Comparison of ENCODE assay signal across 1 cellular context in genomic region chr1:103110701-103111100, GRCh38.
TF ChIP-seq lines count a peak whose summit lies in the region.

No MANE protein-coding gene starts in this region.

TF ChIP-seq in H1, 55 proteins besides CTCF, POLR2A, EP300 and RAD21:
- no peak for TF ChIP-seq JUN (IDR thresholded peaks at IDR 0.05; ENCODE audit: low read depth, low read length)
- TF ChIP-seq SIN3A (conservative IDR thresholded peaks at IDR 0.05 in 1 of 2, IDR thresholded peaks at IDR 0.05 in 1 of 2; ENCODE audit: low read depth in 1 of 2, low read length in 2 of 2): no peak
- TF ChIP-seq FOSL1 (IDR thresholded peaks at IDR 0.05; ENCODE audit: insufficient read depth, low read depth, low read length): no peak
- TF ChIP-seq KDM1A (IDR thresholded peaks at IDR 0.05; ENCODE audit: borderline replicate concordance, low read length): no peak
- TF ChIP-seq ASH2L (IDR thresholded peaks at IDR 0.05; ENCODE audit: low read length): no peak
- no peak for TF ChIP-seq TCF12 (IDR thresholded peaks at IDR 0.05; ENCODE audit: low read depth, low read length)
- no peak for TF ChIP-seq TEAD4 (IDR thresholded peaks at IDR 0.05; ENCODE audit: low read depth, low read length)
- TF ChIP-seq TAF1 (IDR thresholded peaks at IDR 0.05; ENCODE audit: low read depth, low read length): no peak
- no peak for TF ChIP-seq BACH1 (IDR thresholded peaks at IDR 0.05; ENCODE audit: low read length)
- no peak for TF ChIP-seq TBP (IDR thresholded peaks at IDR 0.05; ENCODE audit: low read depth, low read length)
- no peak for TF ChIP-seq CTBP2 (IDR thresholded peaks at IDR 0.05; ENCODE audit: borderline replicate concordance, insufficient read depth, insufficient read length, low read length)
- no peak for TF ChIP-seq CHD1 (IDR thresholded peaks at IDR 0.05; ENCODE audit: low read depth, low read length)
- no peak for TF ChIP-seq POU5F1 (IDR thresholded peaks at IDR 0.05; ENCODE audit: low read depth, low read length)
